25 cellular contexts compared by ENCODE assay signal in the genomic region with DNA sequence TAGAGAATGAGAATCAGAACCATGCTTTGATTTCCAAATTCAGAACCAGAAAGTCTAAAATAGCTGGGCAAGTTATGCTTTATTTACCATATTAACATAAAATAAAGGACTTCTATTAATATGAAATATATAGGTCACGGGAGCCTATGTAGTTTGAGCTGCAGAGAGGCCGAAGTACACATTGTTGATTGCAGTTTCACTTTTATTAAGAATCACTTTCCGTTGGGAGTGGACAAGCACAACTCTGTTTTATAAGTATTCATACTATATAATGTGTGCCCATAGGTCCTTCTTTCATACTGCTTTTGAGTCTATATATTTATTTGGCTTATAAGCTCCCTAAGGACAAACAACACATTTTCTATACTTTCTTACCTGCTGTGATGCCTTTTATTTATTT. TPM values are rescaled to one million over a fixed set of nuclear protein-coding genes. Genes with fewer than 3 reads are reported as not detected.
"Had no signal": no experiment of that assay in that cellular context is flagged by ENCODE, and none has a peak within 500 bp of the region (broad histone marks: within the 10 kb centered on the region; RNA-seq: fewer than 3 reads in every experiment).

No MANE protein-coding gene starts in this region.

- H3K27ac ChIP-seq: HL-60, RWPE1, SJCRH30 had no signal

- H3K27ac Mint-ChIP-seq: IgD-negative memory B cell, T-cell had no signal

- DNase-seq: NCI-H1092, NCI-H1105 treated with DMSO at 0.1 percent for 48 hours, NCI-H1417 treated with DMSO at 0.1 percent for 48 hours, NCI-H146, NCI-H1694 treated with DMSO at 0.1 percent for 48 hours, NCI-H1930, NCI-H2081, NCI-H2107, NCI-H2227 treated with DMSO at 0.1 percent for 48 hours, NCI-H524, NCI-H526 treated with DMSO at 0.1 percent for 48 hours, NCI-H748 treated with DMSO at 0.1 percent for 48 hours, SHP77, SJCRH30, SW 1271, T-cell had no signal

- H3K4me1 Mint-ChIP-seq: IgD-negative memory B cell, T-cell had no signal

- H3K4me3 Mint-ChIP-seq: IgD-negative memory B cell, T-cell had no signal

- H3K9me3 ChIP-seq: SJCRH30 had no signal

- H3K36me3 Mint-ChIP-seq: IgD-negative memory B cell, T-cell had no signal

- FAIRE-seq: HTR-8/SVneo, K562 had no signal

- H3K36me3 ChIP-seq: SJCRH30 had no signal

- H3K4me3 ChIP-seq: K562, SJCRH30 had no signal

- ATAC-seq: K562, Panc1, T-cell had no signal

- H3K9me3 Mint-ChIP-seq: IgD-negative memory B cell, T-cell had no signal

- H3K4me1 ChIP-seq: SJCRH30 had no signal

- H3K27me3 ChIP-seq: SJCRH30 had no signal

RNA-seq across cellular contexts. Expression of a gene that starts 58.7 kb away (rescaled TPM):
- total RNA-seq: K562, LHCN-M2, MCF 10A, NCI-H460, SJCRH30, T-cell had no signal
- polyA plus RNA-seq: IgD-negative memory B cell, K562 had no signal
